Comparison of ENCODE assay signal across 32 cellular contexts in genomic region chr10:95419399-95419798, GRCh38.
DNase-seq lines count a peak whose midpoint lies in the region; ATAC-seq and TF ChIP-seq lines count a peak whose summit lies in the region.
"Had no signal": no experiment of that assay in that cellular context is flagged by ENCODE, and none has a peak within 500 bp of the region (broad histone marks: within the 10 kb centered on the region; RNA-seq: fewer than 3 reads in every experiment).

No MANE protein-coding gene starts in this region.

- H3K4me3 ChIP-seq in heart left ventricle (no peak overlapping the region), sigmoid colon (no peak overlapping the region), vagina (no peak overlapping the region)

- no peaks in the 10 kb centered on the region for H3K9me3 ChIP-seq in heart left ventricle
- no peaks in the 10 kb centered on the region for H3K9me3 ChIP-seq in sigmoid colon
- no peaks in the 10 kb centered on the region for H3K9me3 ChIP-seq in vagina
- H3K9me3 ChIP-seq: Caco-2, SK-N-SH had no signal

- TF ChIP-seq POLR2A in heart left ventricle (IDR thresholded peaks at IDR 0.05) (no peak), sigmoid colon (IDR thresholded peaks at IDR 0.05) (no peak), vagina (IDR thresholded peaks at IDR 0.05) (no peak)

- H3K36me3 ChIP-seq in heart left ventricle (peaks cover 0 to 55% (median 27%) of the 10 kb centered on the region in 9 donors), sigmoid colon (peaks cover 0 to 63% (median 15%) of the 10 kb centered on the region in 4 donors), vagina (no peaks in the 10 kb centered on the region)

- H3K4me1 ChIP-seq in heart left ventricle, result peaks cover 0 to 81% (median 48%) of the 10 kb centered on the region in 12 donors
- H3K4me1 ChIP-seq in sigmoid colon, result peaks cover 0 to 100% (median 98%) of the 10 kb centered on the region in 4 donors
- peaks cover 9% of the 10 kb centered on the region for H3K4me1 ChIP-seq in vagina
- H3K4me1 ChIP-seq: Caco-2, foreskin keratinocyte had no signal

- H3K4me1 Mint-ChIP-seq in activated T-helper 2 cell treated with anti-CD3 and anti-CD28 coated beads, Interferon-gamma antibody, Interleukin-2, Interleukin-4, amounts not matched to agents 10 μg/mL and 5 μg/mL and 100 μg/mL, durations not matched to agents 14 hours and 24 hours and 36 hours (ENCODE audit: low read depth), result no peaks in the 10 kb centered on the region
- H3K4me1 Mint-ChIP-seq: activated B cell treated with CpG ODN at 0.5 μM for 24 hours; activated naive CD8-positive, alpha-beta T cell treated with anti-CD3 and anti-CD28 coated beads, Interleukin-2, amount 10 ng/mL, durations not matched to agents 7 days and 5 days; CD14-positive monocyte had no signal

- TF ChIP-seq EP300 in sigmoid colon (IDR thresholded peaks at IDR 0.05), result no peak

- H3K4me3 Mint-ChIP-seq in activated T-helper 2 cell treated with anti-CD3 and anti-CD28 coated beads, Interferon-gamma antibody, Interleukin-2, Interleukin-4, amounts not matched to agents 10 μg/mL and 5 μg/mL and 100 μg/mL, durations not matched to agents 14 hours and 24 hours and 36 hours (ENCODE audit: low read depth), result no peak overlapping the region
- H3K4me3 Mint-ChIP-seq: activated B cell treated with CpG ODN at 0.5 μM for 24 hours; activated naive CD8-positive, alpha-beta T cell treated with anti-CD3 and anti-CD28 coated beads, Interleukin-2, amount 10 ng/mL, durations not matched to agents 7 days and 5 days; activated T-cell treated with anti-CD3 and anti-CD28 coated beads, Interleukin-2, amount 50 U/mL, for 4 hours; CD14-positive monocyte; dendritic cell treated with granulocyte-macrophage colony-stimulating factor and Interleukin-4, amounts not matched to agents 40 ng/mL and 50 ng/mL, for 4 days; endodermal cell; stimulated activated naive CD8-positive, alpha-beta T cell treated with anti-CD3 and anti-CD28 coated beads, Interleukin-15, Interleukin-2, amounts not matched to agents 100 ng/mL and 50 ng/mL, for 24 hours; T-helper 1 cell treated with Interleukin-12 subunit alpha and Interleukin-12 subunit beta and Interleukin-4 antibody, amounts not matched to agents 30 μg/mL and 1 μg/mL, for 36 hours; type B pancreatic cell had no signal

- H3K27me3 ChIP-seq in heart left ventricle, result no peaks in the 10 kb centered on the region
- no peaks in the 10 kb centered on the region for H3K27me3 ChIP-seq in layer of hippocampus (ENCODE audit: control insufficient read depth, insufficient read depth, low read length)
- H3K27me3 ChIP-seq in sigmoid colon, result no peaks in the 10 kb centered on the region
- H3K27me3 ChIP-seq in vagina, result no peaks in the 10 kb centered on the region

- intact Hi-C loops in heart left ventricle (cut with DNase I) (loop anchor here in 2 of 10 donors (5.0 kb wide), 1 partner anchor 42 kb away; no protein-coding TSS in a partner anchor), left cardiac atrium (cut with DNase I) (no loop called here), sigmoid colon (cut with DNase I) (no loop called here), vagina (cut with DNase I) (no loop called here)
- intact Hi-C loops in activated T-helper 2 cell treated with anti-CD3 and anti-CD28 coated beads, Interferon-gamma antibody, Interleukin-2, Interleukin-4, amounts not matched to agents 10 μg/mL and 5 μg/mL and 100 μg/mL, durations not matched to agents 14 hours and 24 hours and 36 hours (cut with micrococcal nuclease), result no loop called here

- H3K27me3 Mint-ChIP-seq in activated T-helper 2 cell treated with anti-CD3 and anti-CD28 coated beads, Interferon-gamma antibody, Interleukin-2, Interleukin-4, amounts not matched to agents 10 μg/mL and 5 μg/mL and 100 μg/mL, durations not matched to agents 14 hours and 24 hours and 36 hours (ENCODE audit: low read depth), result peaks cover 15% of the 10 kb centered on the region
- H3K27me3 Mint-ChIP-seq: activated B cell treated with CpG ODN at 0.5 μM for 24 hours; activated naive CD8-positive, alpha-beta T cell treated with anti-CD3 and anti-CD28 coated beads, Interleukin-2, amount 10 ng/mL, durations not matched to agents 7 days and 5 days; dendritic cell treated with granulocyte-macrophage colony-stimulating factor and Interleukin-4, amounts not matched to agents 40 ng/mL and 50 ng/mL, for 4 days; stimulated activated naive CD8-positive, alpha-beta T cell treated with anti-CD3 and anti-CD28 coated beads, Interleukin-15, Interleukin-2, amounts not matched to agents 100 ng/mL and 50 ng/mL, for 24 hours had no signal

- WGBS in heart left ventricle, 4 donors, result 53 to 68% (median 61%) methylated on average over 3 of the region's 3 CpGs
- 85 to 90% methylated on average over 3 of the region's 3 CpGs for WGBS in sigmoid colon, 2 donors

- no peak overlapping the region for H3K27ac Mint-ChIP-seq in activated T-helper 2 cell treated with anti-CD3 and anti-CD28 coated beads, Interferon-gamma antibody, Interleukin-2, Interleukin-4, amounts not matched to agents 10 μg/mL and 5 μg/mL and 100 μg/mL, durations not matched to agents 14 hours and 24 hours and 36 hours
- H3K27ac Mint-ChIP-seq: activated B cell treated with CpG ODN at 0.5 μM for 24 hours; activated naive CD8-positive, alpha-beta T cell treated with anti-CD3 and anti-CD28 coated beads, Interleukin-2, amount 10 ng/mL, durations not matched to agents 7 days and 5 days; dendritic cell treated with granulocyte-macrophage colony-stimulating factor and Interleukin-4, amounts not matched to agents 40 ng/mL and 50 ng/mL, for 4 days; endodermal cell; stimulated activated naive CD8-positive, alpha-beta T cell treated with anti-CD3 and anti-CD28 coated beads, Interleukin-15, Interleukin-2, amounts not matched to agents 100 ng/mL and 50 ng/mL, for 24 hours; T-helper 1 cell treated with Interleukin-12 subunit alpha and Interleukin-12 subunit beta and Interleukin-4 antibody, amounts not matched to agents 30 μg/mL and 1 μg/mL, for 36 hours; type B pancreatic cell had no signal

- H3K9me3 Mint-ChIP-seq in activated T-helper 2 cell treated with anti-CD3 and anti-CD28 coated beads, Interferon-gamma antibody, Interleukin-2, Interleukin-4, amounts not matched to agents 10 μg/mL and 5 μg/mL and 100 μg/mL, durations not matched to agents 14 hours and 24 hours and 36 hours, result no peaks in the 10 kb centered on the region
- H3K9me3 Mint-ChIP-seq: activated B cell treated with CpG ODN at 0.5 μM for 24 hours; activated naive CD8-positive, alpha-beta T cell treated with anti-CD3 and anti-CD28 coated beads, Interleukin-2, amount 10 ng/mL, durations not matched to agents 7 days and 5 days; activated T-cell treated with anti-CD3 and anti-CD28 coated beads, Interleukin-2, amount 50 U/mL, for 4 hours; CD14-positive monocyte; dendritic cell treated with granulocyte-macrophage colony-stimulating factor and Interleukin-4, amounts not matched to agents 40 ng/mL and 50 ng/mL, for 4 days; endodermal cell; stimulated activated naive CD8-positive, alpha-beta T cell treated with anti-CD3 and anti-CD28 coated beads, Interleukin-15, Interleukin-2, amounts not matched to agents 100 ng/mL and 50 ng/mL, for 24 hours; T-helper 1 cell treated with Interleukin-12 subunit alpha and Interleukin-12 subunit beta and Interleukin-4 antibody, amounts not matched to agents 30 μg/mL and 1 μg/mL, for 36 hours; type B pancreatic cell had no signal

- peak in 1 of 4 donors; percentile 15 for ATAC-seq in heart left ventricle
- ATAC-seq in left cardiac atrium, result no peak
- ATAC-seq: activated T-cell treated with anti-CD3 and anti-CD28 coated beads, Interleukin-2, amount 50 U/mL, for 4 hours; esophagus mucosa; foreskin keratinocyte had no signal

- H3K27ac ChIP-seq in heart left ventricle (peak overlapping the region; percentile 35 to 98 (median 90)), layer of hippocampus (ENCODE audit: low read depth, low read length) (peak overlapping the region; percentile 61), sigmoid colon (peak overlapping the region; percentile 77 to 98 (median 90)), vagina (peak overlapping the region; percentile 63)
- H3K27ac ChIP-seq: foreskin keratinocyte had no signal

- no peaks in the 10 kb centered on the region for H3K36me3 Mint-ChIP-seq in activated T-helper 2 cell treated with anti-CD3 and anti-CD28 coated beads, Interferon-gamma antibody, Interleukin-2, Interleukin-4, amounts not matched to agents 10 μg/mL and 5 μg/mL and 100 μg/mL, durations not matched to agents 14 hours and 24 hours and 36 hours (ENCODE audit: low read depth)
- H3K36me3 Mint-ChIP-seq: activated naive CD8-positive, alpha-beta T cell treated with anti-CD3 and anti-CD28 coated beads, Interleukin-2, amount 10 ng/mL, durations not matched to agents 7 days and 5 days; CD14-positive monocyte had no signal

- DNase-seq in heart left ventricle (no peak), left cardiac atrium (no peak), sigmoid colon (peak; percentile 53), vagina (ENCODE audit: extremely low spot score in 2 of 2) (no peak)
- DNase-seq in activated T-helper 2 cell treated with anti-CD3 and anti-CD28 coated beads, Interferon-gamma antibody, Interleukin-2, Interleukin-4, amounts not matched to agents 10 μg/mL and 5 μg/mL and 100 μg/mL, durations not matched to agents 14 hours and 24 hours and 36 hours (ENCODE audit: low spot score), result no peak
- no peak for DNase-seq in activated CD8-positive, alpha-beta memory T cell treated with anti-CD3 and anti-CD28 coated beads for 24 hours
- DNase-seq in stimulated activated CD4-positive, alpha-beta T cell treated with anti-CD3 and anti-CD28 coated beads, Interleukin-4, amount 100 ng/mL, for 1 hour, result no peak
- DNase-seq: 8988T; activated B cell treated with CpG ODN at 0.5 μM for 24 hours; activated CD4-positive, alpha-beta T cell treated with anti-CD3 and anti-CD28 coated beads, Interleukin-2, amount 50 U/mL, for 1 hour; activated gamma-delta T cell treated with Interleukin-2 at 50 U/mL for 16 hours; activated naive CD8-positive, alpha-beta T cell treated with anti-CD3 and anti-CD28 coated beads, Interleukin-2, amount 10 ng/mL, durations not matched to agents 7 days and 5 days; activated T-cell treated with anti-CD3 and anti-CD28 coated beads, Interleukin-2, amount 50 U/mL, for 4 hours; Caco-2; central memory CD4-positive, alpha-beta T cell; endodermal cell; foreskin keratinocyte; HCEC 1CT; hippocampal formation; IMR-90; NCI-H1417 treated with DMSO at 0.1 percent for 48 hours; NCI-H2029 treated with DMSO at 0.1 percent for 48 hours; NCI-H524 treated with DMSO at 0.1 percent for 48 hours; SK-N-SH; small intestine had no signal

- TF ChIP-seq CTCF in heart left ventricle (IDR thresholded peaks at IDR 0.05), result no peak
- no peak for TF ChIP-seq CTCF in sigmoid colon (IDR thresholded peaks at IDR 0.05)
- TF ChIP-seq CTCF in vagina (IDR thresholded peaks at IDR 0.05), result no peak
